Comparison of ENCODE assay signal across 20 cellular contexts in the genomic region with DNA sequence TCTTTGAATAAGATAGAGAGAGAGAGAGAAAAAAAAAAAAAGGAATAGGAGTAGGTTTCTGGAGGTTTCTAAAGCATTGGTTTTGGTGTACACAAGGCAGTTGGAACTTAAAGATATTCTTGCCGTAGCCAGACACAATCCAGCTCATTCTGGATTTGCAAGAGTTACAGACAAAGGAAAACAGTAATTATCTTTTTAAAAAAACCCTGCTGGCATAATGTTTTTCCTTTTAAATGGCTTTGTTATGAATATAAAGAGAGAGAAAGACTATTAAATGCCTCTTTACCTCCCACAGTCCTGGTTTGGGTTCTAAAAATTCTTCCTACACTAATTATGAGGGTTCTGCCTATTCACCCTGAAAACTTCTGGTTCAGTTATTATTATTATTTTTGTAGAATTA.
DNase-seq lines count a peak whose midpoint lies in the region; ATAC-seq, FAIRE-seq and TF ChIP-seq lines count a peak whose summit lies in the region.
"Had no signal": no experiment of that assay in that cellular context is flagged by ENCODE, and none has a peak within 500 bp of the region (broad histone marks: within the 10 kb centered on the region; RNA-seq: fewer than 3 reads in every experiment).

No MANE protein-coding gene starts in this region.

- H3K79me2 ChIP-seq in H1 (ENCODE audit: control insufficient read depth in 1 of 2, insufficient read depth in 2 of 2, low read length in 2 of 2): no peaks in the 10 kb centered on the region

- H3K4me2 ChIP-seq in H1 (ENCODE audit: insufficient read depth in 1 of 2, low read depth in 2 of 2, low read length in 2 of 2) (peak overlapping the region; percentile 38 to 46; a peak in 3 of 4 replicates), neuronal stem cell (ENCODE audit: insufficient read depth, low read length, poor library complexity, severe bottlenecking) (no peak overlapping the region)
- H3K4me2 ChIP-seq: BLaER1 treated with 17β-estradiol and CSF1 and Interleukin-3, amounts not matched to agents 10 nM and 100 nM had no signal

- H3K27ac ChIP-seq in H1 (ENCODE audit: low read depth, low read length) (no peak overlapping the region), neuronal stem cell (replicated peaks; ENCODE audit: low read length) (no peak overlapping the region)
- H3K27ac ChIP-seq: BLaER1 treated with 17β-estradiol and CSF1 and Interleukin-3, amounts not matched to agents 10 nM and 100 nM had no signal

- no peak overlapping the region for H2BK15ac ChIP-seq in H1 (ENCODE audit: low read length)
- H2BK15ac ChIP-seq in neuronal stem cell (ENCODE audit: low read length): no peak overlapping the region

- no peaks in the 10 kb centered on the region for H4K20me1 ChIP-seq in H1 (replicated peaks in 1 of 2; ENCODE audit: control insufficient read depth in 1 of 2, insufficient read depth in 2 of 2, low read length in 2 of 2)
- H4K20me1 ChIP-seq: BLaER1 treated with 17β-estradiol and CSF1 and Interleukin-3, amounts not matched to agents 10 nM and 100 nM had no signal

- peaks cover 0 to 7% (median 3%) of the 10 kb centered on the region in 4 experiments; a peak in 4 of 7 replicates for H3K4me1 ChIP-seq in H1 (replicated peaks in 1 of 4; ENCODE audit: control insufficient read depth in 3 of 4, insufficient read depth in 4 of 4, low read length in 3 of 4)
- H3K4me1 ChIP-seq in neuronal stem cell (ENCODE audit: control insufficient read depth in 2 of 2, insufficient read depth in 1 of 2, low read depth in 1 of 2, low read length in 2 of 2): no peaks in the 10 kb centered on the region

- intact Hi-C loops in Right ventricle myocardium inferior (cut with DNase I): no loop called here

- no peak for FAIRE-seq in H1 (lab: Jason Lieb, UNC)
- FAIRE-seq: G401.6, GM12892 had no signal

- no peaks in the 10 kb centered on the region for H3K23me2 ChIP-seq in H1 (ENCODE audit: low read depth, low read length)

- no peak overlapping the region for H4K8ac ChIP-seq in H1 (ENCODE audit: extremely low read depth, insufficient read depth, low read length)
- no peak overlapping the region for H4K8ac ChIP-seq in neuronal stem cell (ENCODE audit: low read depth, low read length)

- no peaks in the 10 kb centered on the region for H3K9me3 Mint-ChIP-seq in effector memory CD8-positive, alpha-beta T cell
- H3K9me3 Mint-ChIP-seq: HFFc6 had no signal

- TF ChIP-seq RAD21 in H1 (IDR thresholded peaks at IDR 0.05 in 1 of 2, conservative IDR thresholded peaks at IDR 0.05 in 1 of 2; ENCODE audit: low read depth in 2 of 2, low read length in 2 of 2): no peak

- H3K4me1 Mint-ChIP-seq in effector memory CD8-positive, alpha-beta T cell (ENCODE audit: low read depth in 2 of 2): no peaks in the 10 kb centered on the region
- H3K4me1 Mint-ChIP-seq: CD4-positive, CD25-positive, alpha-beta regulatory T cell had no signal

- H3K56ac ChIP-seq in H1 (replicated peaks; ENCODE audit: insufficient read length, low read depth, low read length): no peak overlapping the region

- H3K4ac ChIP-seq in H1 (replicated peaks; ENCODE audit: insufficient read length, low read depth, low read length) (no peak overlapping the region), neuronal stem cell (ENCODE audit: low read length) (no peak overlapping the region)

- H3K27me3 Mint-ChIP-seq in effector memory CD8-positive, alpha-beta T cell: peaks cover 22 to 32% of the 10 kb centered on the region in 2 donors

- WGBS in H1 (ENCODE audit: extremely low coverage in 1 of 2, insufficient coverage in 1 of 2, insufficient read length in 1 of 2, insufficient replicate concordance in 2 of 2, low coverage in 1 of 2, low lambda C conversion rate in 2 of 2, missing lambda C conversion rate in 1 of 2), 2 experiments: 20% methylated on average over 1 of the region's 1 CpG; no CpG with 5 or more reads in 1 of the 2 experiments
- no CpG with 5 or more reads among the region's 1 CpG for WGBS in neuronal stem cell (ENCODE audit: extremely low coverage in 2 of 2, insufficient read length in 2 of 2, insufficient replicate concordance in 1 of 2), 2 donors

- no peak for TF ChIP-seq CTCF in H1 (IDR thresholded peaks at IDR 0.05; ENCODE audit: control extremely low read depth in 1 of 3, insufficient read depth in 1 of 3, low read depth in 1 of 3, low read length in 3 of 3)

- no peak overlapping the region for H3K4me3 Mint-ChIP-seq in effector memory CD8-positive, alpha-beta T cell
- H3K4me3 Mint-ChIP-seq: CD4-positive, CD25-positive, alpha-beta regulatory T cell; HFFc6 had no signal

- no peak overlapping the region for H2BK20ac ChIP-seq in H1 (ENCODE audit: low read length)

- H3K36me3 Mint-ChIP-seq in effector memory CD8-positive, alpha-beta T cell (ENCODE audit: insufficient read depth): peaks cover 2% of the 10 kb centered on the region
- H3K36me3 Mint-ChIP-seq: CD4-positive, CD25-positive, alpha-beta regulatory T cell had no signal

- CTCF ChIA-PET in H1 (lab: Charles Lee; ENCODE audit: partially characterized antibody): interaction anchor here (1.1 to 9.8 kb wide), 9 partner anchors 7 to 30 kb away, joined by 3 to 80 read pairs (median 5); no protein-coding TSS in a partner anchor

- H2AFZ ChIP-seq in H1 (ENCODE audit: low read length) (no peak overlapping the region), neuronal stem cell (ENCODE audit: low read length) (peak overlapping the region; percentile 67)

- H2AK5ac ChIP-seq in H1 (ENCODE audit: low read depth, low read length) (no peak overlapping the region), neuronal stem cell (ENCODE audit: low read depth, low read length) (no peak overlapping the region)

- H3K9me3 ChIP-seq in H1 (ENCODE audit: insufficient read depth in 2 of 2, low read depth in 1 of 2, low read length in 1 of 2) (no peaks in the 10 kb centered on the region), neuronal stem cell (replicated peaks in 1 of 2; ENCODE audit: control insufficient read depth in 2 of 2, insufficient read depth in 1 of 2, low read depth in 1 of 2, low read length in 2 of 2) (peaks cover 0 to 2% of the 10 kb centered on the region in 2 donors)
- H3K9me3 ChIP-seq: BLaER1 treated with 17β-estradiol and CSF1 and Interleukin-3, amounts not matched to agents 10 nM and 100 nM had no signal

- no peak overlapping the region for H3K23ac ChIP-seq in H1 (ENCODE audit: insufficient read length)
- no peak overlapping the region for H3K23ac ChIP-seq in neuronal stem cell (ENCODE audit: low read depth, low read length, poor library complexity)

- POLR2A ChIA-PET in H1 (lab: Charles Lee; ENCODE audit: partially characterized antibody): no interaction called here

- no peak overlapping the region for H3K18ac ChIP-seq in H1 (ENCODE audit: extremely low read depth, low read length)
- no peak overlapping the region for H3K18ac ChIP-seq in neuronal stem cell (ENCODE audit: low read length)

- H3K27ac Mint-ChIP-seq in effector memory CD8-positive, alpha-beta T cell: no peak overlapping the region
- H3K27ac Mint-ChIP-seq: CD4-positive, CD25-positive, alpha-beta regulatory T cell; HFFc6 had no signal

- H3K9ac ChIP-seq in H1 (replicated peaks in 1 of 4; ENCODE audit: extremely low read depth in 1 of 4, low read depth in 3 of 4, low read length in 3 of 4) (no peak overlapping the region), neuronal stem cell (ENCODE audit: low read depth, low read length, poor library complexity) (no peak overlapping the region)
- H3K9ac ChIP-seq: BLaER1 treated with 17β-estradiol and CSF1 and Interleukin-3, amounts not matched to agents 10 nM and 100 nM had no signal

- H3K27me3 ChIP-seq in H1 (replicated peaks in 1 of 4; ENCODE audit: control insufficient read depth in 3 of 4, extremely low read depth in 1 of 4, insufficient read depth in 3 of 4, low read length in 3 of 4) (peaks cover 8 to 33% (median 24%) of the 10 kb centered on the region in 4 experiments; a peak in 6 of 7 replicates), neuronal stem cell (ENCODE audit: control insufficient read depth in 3 of 3, insufficient read depth in 3 of 3, low read depth in 1 of 3, low read length in 3 of 3) (no peaks in the 10 kb centered on the region)
- H3K27me3 ChIP-seq: BLaER1 treated with 17β-estradiol and CSF1 and Interleukin-3, amounts not matched to agents 10 nM and 100 nM had no signal

- H2BK12ac ChIP-seq in H1 (ENCODE audit: low read depth, low read length) (no peak overlapping the region), neuronal stem cell (ENCODE audit: low read length) (no peak overlapping the region)

- no peak for TF ChIP-seq EP300 in H1 (IDR thresholded peaks at IDR 0.05; ENCODE audit: borderline replicate concordance in 1 of 2, low read depth in 2 of 2, low read length in 2 of 2)

- H4K91ac ChIP-seq in H1 (replicated peaks; ENCODE audit: insufficient read length, low read length) (no peak overlapping the region), neuronal stem cell (ENCODE audit: low read depth, low read length, poor library complexity) (no peak overlapping the region)

- peak overlapping the region in 1 of 4 experiments; percentile 20; a peak in 2 of 8 replicates for H3K4me3 ChIP-seq in H1 (ENCODE audit: extremely low read depth in 1 of 4, insufficient read depth in 2 of 4, low read depth in 3 of 4, low read length in 4 of 4)
- H3K4me3 ChIP-seq in neuronal stem cell (ENCODE audit: low read length in 2 of 2): no peak overlapping the region
- H3K4me3 ChIP-seq: BLaER1 treated with 17β-estradiol and CSF1 and Interleukin-3, amounts not matched to agents 10 nM and 100 nM had no signal

- H3K14ac ChIP-seq in H1 (ENCODE audit: insufficient read length) (no peak overlapping the region), neuronal stem cell (ENCODE audit: low read length) (no peak overlapping the region)

- no peak overlapping the region for H4K5ac ChIP-seq in H1 (ENCODE audit: insufficient read length, low read depth, low read length)

- peak; percentile 23 for DNase-seq in NCI-H748 (lab: John Stamatoyannopoulos, UW; ENCODE audit: unreplicated experiment)
- no peak for DNase-seq in NCI-H748 treated with DMSO at 0.1 percent for 48 hours (lab: John Stamatoyannopoulos, UW)
- DNase-seq in NCI-H1417 (lab: John Stamatoyannopoulos, UW): peak in 2 of 3 experiments; percentile 37 to 83
- DNase-seq in H1 (ENCODE audit: low read depth in 1 of 2, low spot score in 2 of 2): no peak
- no peak for DNase-seq in neuronal stem cell (ENCODE audit: low spot score)
- no peak for DNase-seq in NCI-H226
- DNase-seq in effector memory CD8-positive, alpha-beta T cell: no peak
- DNase-seq in Right ventricle myocardium inferior (ENCODE audit: missing footprints): no peak
- DNase-seq: 8988T; ACHN; Calu3; CD4-positive, CD25-positive, alpha-beta regulatory T cell; DMS79 treated with DMSO at 0.1 percent for 48 hours; EL; GOT3; HCEC 1CT; HFFc6 had no signal

- H2BK120ac ChIP-seq in H1 (replicated peaks; ENCODE audit: low read depth, low read length) (no peak overlapping the region), neuronal stem cell (ENCODE audit: low read depth, low read length) (no peak overlapping the region)

- no peak for TF ChIP-seq POLR2A in H1 (IDR thresholded peaks at IDR 0.05; ENCODE audit: control extremely low read depth in 1 of 2, low read depth in 2 of 2, low read length in 2 of 2)

- H3K36me3 ChIP-seq in H1 (ENCODE audit: control insufficient read depth in 2 of 4, insufficient read depth in 4 of 4, low read length in 3 of 4) (no peaks in the 10 kb centered on the region), neuronal stem cell (replicated peaks in 1 of 2; ENCODE audit: control insufficient read depth in 2 of 2, insufficient read depth in 2 of 2, low read length in 2 of 2) (no peaks in the 10 kb centered on the region)
- H3K36me3 ChIP-seq: BLaER1 treated with 17β-estradiol and CSF1 and Interleukin-3, amounts not matched to agents 10 nM and 100 nM had no signal

- H3K79me1 ChIP-seq in H1 (ENCODE audit: low read depth, low read length) (no peaks in the 10 kb centered on the region), neuronal stem cell (ENCODE audit: low read depth, low read length) (no peaks in the 10 kb centered on the region)

- no peak overlapping the region for H2BK5ac ChIP-seq in H1 (ENCODE audit: low read depth, low read length)
- no peak overlapping the region for H2BK5ac ChIP-seq in neuronal stem cell (ENCODE audit: low read length)

- no peak for ATAC-seq in effector memory CD8-positive, alpha-beta T cell (replicated peaks)
- no peak for ATAC-seq in Right ventricle myocardium inferior

Comparison
In these comparisons a context has a peak if more than half of its experiments do, and no peak if none do; other contexts are left out.
1. DNase-seq: peak in NCI-H748 (single experiment) and NCI-H1417 (2 of 3); none in NCI-H748 treated with DMSO at 0.1 percent for 48 hours (single experiment), H1 (0 of 2), neuronal stem cell (single experiment), NCI-H226 (single experiment), effector memory CD8-positive, alpha-beta T cell (0 of 3) and Right ventricle myocardium inferior (single experiment).